ENCODE assay signal across 9 cellular contexts in genomic region chr4:24795666-24796381, GRCh38. TPM values are rescaled to one million over a fixed set of nuclear protein-coding genes. Genes with fewer than 3 reads are reported as not detected.
DNase-seq lines count a peak whose midpoint lies in the region; ATAC-seq and TF ChIP-seq lines count a peak whose summit lies in the region.
"Had no signal": no experiment of that assay in that cellular context is flagged by ENCODE, and none has a peak within 500 bp of the region (broad histone marks: within the 10 kb centered on the region; RNA-seq: fewer than 3 reads in every experiment).

No MANE protein-coding gene starts in this region.

- H3K36me3 ChIP-seq in adrenal gland (replicated peaks in 1 of 2) = no peaks in the 10 kb centered on the region

- no peaks in the 10 kb centered on the region for H3K9me3 ChIP-seq in adrenal gland (replicated peaks in 1 of 3)

- peaks cover 2% of the 10 kb centered on the region for H3K27me3 Mint-ChIP-seq in osteocyte (ENCODE audit: unreplicated experiment)

- TF ChIP-seq CTCF in 22Rv1 (IDR thresholded peaks at IDR 0.05) = no peak
- no peak for TF ChIP-seq CTCF in adrenal gland (IDR thresholded peaks at IDR 0.05)
- no peak for TF ChIP-seq CTCF in osteocyte (IDR thresholded peaks at IDR 0.05)

- peaks cover 9 to 31% of the 10 kb centered on the region in 2 donors for H3K4me1 ChIP-seq in adrenal gland (replicated peaks in 1 of 2)

- H3K4me3 Mint-ChIP-seq in osteocyte (ENCODE audit: unreplicated experiment) = peak overlapping the region; percentile 57

- no peaks in the 10 kb centered on the region for H3K9me3 Mint-ChIP-seq in osteocyte (ENCODE audit: unreplicated experiment)

- no peaks in the 10 kb centered on the region for H3K36me3 Mint-ChIP-seq in osteocyte (ENCODE audit: unreplicated experiment)

- peaks cover 26% of the 10 kb centered on the region for H3K4me1 Mint-ChIP-seq in osteocyte (ENCODE audit: unreplicated experiment)

- peak overlapping the region; percentile 70 for H3K27ac Mint-ChIP-seq in osteocyte (ENCODE audit: unreplicated experiment)

- H3K4me3 ChIP-seq in adrenal gland = peak overlapping the region in 1 of 4 donors; percentile 46

- no peak for TF ChIP-seq POLR2A in adrenal gland (IDR thresholded peaks at IDR 0.05)

- peaks cover 20% of the 10 kb centered on the region for H3K27me3 ChIP-seq in adrenal gland

- intact Hi-C loops in adrenal gland (cut with DNase I) (no loop called here), left cardiac atrium (cut with DNase I) (loop anchor here in 1 of 2 donors (10.0 kb wide), 2 partner anchors 211 to 311 kb away; partner anchors contain the start of gene DHX15)

- peak; percentile 3 to 14 for ATAC-seq in left cardiac atrium
- ATAC-seq in GM18861 (IDR thresholded peaks at IDR 0.05; ENCODE audit: unreplicated experiment) = no peak
- no peak for ATAC-seq in GM18517 (IDR thresholded peaks at IDR 0.05; ENCODE audit: unreplicated experiment)

- WGBS in adrenal gland, 4 donors = 51 to 53% (median 52%) methylated on average over 8 to 9 of the region's 9 CpGs

- peak overlapping the region; percentile 23; the same call in 1 of the 2 replicates for H3K27ac ChIP-seq in 22Rv1
- H3K27ac ChIP-seq in adrenal gland = peak overlapping the region in 3 of 5 donors; percentile 11 to 89 (median 66)

- DNase-seq in adrenal gland = no peak
- DNase-seq in left cardiac atrium = no peak
- DNase-seq in osteocyte (ENCODE audit: extremely low spot score, unreplicated experiment) = peak; percentile 42
- DNase-seq in A172 (ENCODE audit: low spot score) = no peak
- DNase-seq in COLO668 (lab: John Stamatoyannopoulos, UW; ENCODE audit: unreplicated experiment) = no peak
- DNase-seq: NCI-H1436 had no signal

RNA-seq across cellular contexts. Expression of gene SOD3, which starts 0.5 kb away (rescaled TPM):
- total RNA-seq in adrenal gland (10 to 100 TPM in 7 of 8 donors, 1 to 10 TPM in 1; 6.7 to 55.6 (median 23.5) TPM), left cardiac atrium (100 to 1,000 TPM in 1 of 2 donors, 10 to 100 TPM in 1; 69.4 to 120 TPM), osteocyte (3.4 and 4.5 TPM in 2 replicates)
- polyA plus RNA-seq in adrenal gland = 10 to 100 TPM in 1 of 3 donors, 1 to 10 TPM in 2; 7.5 to 25.3 (median 9.7) TPM
- total RNA-seq in A172 (2014; rRNA removed; shearing (Covaris generic)) = 1.9 and 2.7 TPM in 2 replicates

Comparison
In these comparisons a context has a peak if more than half of its experiments do, and no peak if none do; other contexts are left out.
1. ATAC-seq: peak in left cardiac atrium (2 of 2); none in GM18861 (single experiment) and GM18517 (single experiment).